In the genomic region with DNA sequence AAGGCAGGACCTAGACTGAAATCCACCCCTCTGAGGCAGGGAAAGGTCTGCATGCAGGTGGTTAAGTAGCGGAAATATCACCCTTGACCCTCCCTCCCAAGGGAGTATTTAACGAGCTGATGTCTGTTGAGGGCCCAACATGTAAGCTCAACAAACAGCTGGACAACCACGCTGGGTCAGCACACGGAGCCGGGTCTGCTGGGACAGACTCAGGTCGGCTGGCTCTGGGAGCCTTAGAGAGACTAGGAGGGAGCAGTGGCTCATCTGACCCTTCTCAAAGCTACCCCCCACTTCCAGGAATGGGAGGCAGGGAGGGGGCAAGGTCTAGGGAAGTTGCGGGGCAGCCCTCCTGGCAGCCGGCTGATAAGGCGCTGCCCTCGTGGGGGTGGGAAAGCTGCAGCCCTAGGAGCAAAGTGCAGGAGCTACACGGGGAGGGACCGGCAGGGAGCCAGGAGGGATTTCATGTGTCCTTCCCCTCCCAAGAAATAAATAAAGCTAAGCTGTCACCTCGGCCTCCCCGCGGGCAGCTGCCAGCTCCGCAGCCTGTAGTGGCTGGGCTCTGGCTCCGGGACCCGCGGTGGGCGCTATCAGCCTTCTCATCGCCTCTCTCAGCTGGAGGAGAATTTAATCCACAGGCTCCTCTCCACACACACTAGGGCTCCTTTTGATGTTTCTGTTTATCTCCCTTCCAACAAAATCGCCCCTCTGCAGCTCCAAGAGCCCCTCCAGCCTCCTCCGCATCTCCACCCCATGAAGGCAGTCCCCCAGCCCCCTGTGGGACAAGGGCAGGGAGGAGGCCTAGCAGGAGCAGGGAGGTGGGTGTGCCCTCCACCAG, we compare ENCODE assay signal across 13 cellular contexts.
DNase-seq lines count a peak whose midpoint lies in the region; ATAC-seq, FAIRE-seq and TF ChIP-seq lines count a peak whose summit lies in the region.
"Had no signal": no experiment of that assay in that cellular context is flagged by ENCODE, and none has a peak within 500 bp of the region (broad histone marks: within the 10 kb centered on the region; RNA-seq: fewer than 3 reads in every experiment).

No MANE protein-coding gene starts in this region.

- peak overlapping the region; percentile 66 for H3K18ac ChIP-seq in H1 (ENCODE audit: extremely low read depth, low read length)

- no peak overlapping the region for H3K4ac ChIP-seq in H1 (replicated peaks; ENCODE audit: insufficient read length, low read depth, low read length)

- TF ChIP-seq CTCF in DOHH2 (IDR thresholded peaks at IDR 0.05; ENCODE audit: low read depth, low read length, poor library complexity, severe bottlenecking) (no peak), H1 (IDR thresholded peaks at IDR 0.05; ENCODE audit: control extremely low read depth in 1 of 3, insufficient read depth in 1 of 3, low read depth in 1 of 3, low read length in 3 of 3) (no peak), osteoblast (IDR thresholded peaks at IDR 0.05; ENCODE audit: extremely low read depth, low read depth, low read length) (no peak)

- H2BK5ac ChIP-seq in H1 (ENCODE audit: low read depth, low read length): no peak overlapping the region

- H3K36me3 ChIP-seq in DOHH2 (ENCODE audit: control insufficient read depth, low read length): no peaks in the 10 kb centered on the region
- H3K36me3 ChIP-seq in H1 (ENCODE audit: control insufficient read depth in 2 of 4, insufficient read depth in 4 of 4, low read length in 3 of 4): no peaks in the 10 kb centered on the region
- H3K36me3 ChIP-seq in osteoblast (ENCODE audit: insufficient read depth, low read length): no peaks in the 10 kb centered on the region
- H3K36me3 ChIP-seq: tibial nerve had no signal

- FAIRE-seq in H1 (lab: Jason Lieb, UNC): no peak
- FAIRE-seq: colon had no signal

- H3K27me3 ChIP-seq in DOHH2 (ENCODE audit: control insufficient read depth, low read length) (peaks cover 2% of the 10 kb centered on the region; the same call in 1 of the 2 replicates), H1 (replicated peaks in 1 of 4; ENCODE audit: control insufficient read depth in 3 of 4, extremely low read depth in 1 of 4, insufficient read depth in 3 of 4, low read length in 3 of 4) (peaks cover 0 to 16% (median 9%) of the 10 kb centered on the region in 4 experiments; a peak in 5 of 7 replicates), osteoblast (ENCODE audit: insufficient read depth, low read length) (peaks cover 37% of the 10 kb centered on the region)
- H3K27me3 ChIP-seq: tibial nerve had no signal

- ATAC-seq in GM18519 (IDR thresholded peaks at IDR 0.05; ENCODE audit: low FRiP score, unreplicated experiment): no peak
- ATAC-seq: HCT116 had no signal

- CTCF ChIA-PET in H1 (lab: Charles Lee; ENCODE audit: partially characterized antibody): interaction anchor here (0.7 to 10.0 kb wide), 20 partner anchors 9 to 434 kb away, joined by 3 to 62 read pairs (median 6); a partner anchor contains a TSS

- H3K79me2 ChIP-seq in DOHH2 (ENCODE audit: control insufficient read depth, low read length): no peaks in the 10 kb centered on the region
- H3K79me2 ChIP-seq in H1 (ENCODE audit: control insufficient read depth in 1 of 2, insufficient read depth in 2 of 2, low read length in 2 of 2): no peaks in the 10 kb centered on the region
- H3K79me2 ChIP-seq in osteoblast (ENCODE audit: insufficient read depth, low read length): no peaks in the 10 kb centered on the region

- POLR2A ChIA-PET in H1 (lab: Charles Lee; ENCODE audit: partially characterized antibody): interaction anchor here (1.1 kb wide), 1 partner anchor 22 kb away, joined by 3 read pairs; no protein-coding TSS in a partner anchor

- H3K23ac ChIP-seq in H1 (ENCODE audit: insufficient read length): no peak overlapping the region

- H3K79me1 ChIP-seq in H1 (ENCODE audit: low read depth, low read length): no peaks in the 10 kb centered on the region

- H2BK12ac ChIP-seq in H1 (ENCODE audit: low read depth, low read length): peak overlapping the region; percentile 81; the same call in 1 of the 2 replicates

- H3K4me3 ChIP-seq in DOHH2 (ENCODE audit: low read length): no peak overlapping the region
- no peak overlapping the region for H3K4me3 ChIP-seq in H1 (ENCODE audit: extremely low read depth in 1 of 4, insufficient read depth in 2 of 4, low read depth in 3 of 4, low read length in 4 of 4)
- no peak overlapping the region for H3K4me3 ChIP-seq in osteoblast (ENCODE audit: insufficient read depth, low read length)
- H3K4me3 ChIP-seq: tibial nerve had no signal

- H2BK20ac ChIP-seq in H1 (ENCODE audit: low read length): peak overlapping the region; percentile 98

- no peak for TF ChIP-seq EP300 in H1 (IDR thresholded peaks at IDR 0.05; ENCODE audit: borderline replicate concordance in 1 of 2, low read depth in 2 of 2, low read length in 2 of 2)

- H3K27ac ChIP-seq in DOHH2 (ENCODE audit: low read depth, low read length): no peak overlapping the region
- no peak overlapping the region for H3K27ac ChIP-seq in H1 (ENCODE audit: low read depth, low read length)
- no peak overlapping the region for H3K27ac ChIP-seq in osteoblast (ENCODE audit: low read depth, low read length)

- H3K9me2 ChIP-seq in DOHH2 (replicated peaks; ENCODE audit: control insufficient read depth, low read length): no peaks in the 10 kb centered on the region
- H3K9me2 ChIP-seq: SK-N-SH had no signal

- H3K9ac ChIP-seq in H1 (replicated peaks in 1 of 4; ENCODE audit: extremely low read depth in 1 of 4, low read depth in 3 of 4, low read length in 3 of 4): no peak overlapping the region
- H3K9ac ChIP-seq: SK-N-SH had no signal

- H3K56ac ChIP-seq in H1 (replicated peaks; ENCODE audit: insufficient read length, low read depth, low read length): no peak overlapping the region

- no peak for TF ChIP-seq RAD21 in H1 (IDR thresholded peaks at IDR 0.05 in 1 of 2, conservative IDR thresholded peaks at IDR 0.05 in 1 of 2; ENCODE audit: low read depth in 2 of 2, low read length in 2 of 2)

- no peak overlapping the region for H4K8ac ChIP-seq in H1 (ENCODE audit: extremely low read depth, insufficient read depth, low read length)

- no peaks in the 10 kb centered on the region; the same call in 1 of the 2 replicates for H3K23me2 ChIP-seq in H1 (ENCODE audit: low read depth, low read length)

- H2BK15ac ChIP-seq in H1 (ENCODE audit: low read length): peak overlapping the region; percentile 97; the same call in 1 of the 2 replicates

- DNase-seq in NCI-H526 (lab: John Stamatoyannopoulos, UW) (peak; percentile 36 to 66), H1 (ENCODE audit: low read depth in 1 of 2, low spot score in 2 of 2) (no peak), osteoblast (ENCODE audit: insufficient read length, low spot score, missing footprints) (peak; percentile 77), T1000 (lab: John Stamatoyannopoulos, UW) (no peak), NOMO-1 treated with dmso at 0.1 percent for 144 hours (lab: John Stamatoyannopoulos, UW; ENCODE audit: unreplicated experiment) (no peak), NCI-H2171 (lab: John Stamatoyannopoulos, UW) (no peak)
- DNase-seq: left ventricle myocardium superior, SK-N-SH had no signal

- H3K4me2 ChIP-seq in DOHH2 (ENCODE audit: low read length) (peak overlapping the region; percentile 34), H1 (ENCODE audit: insufficient read depth in 1 of 2, low read depth in 2 of 2, low read length in 2 of 2) (no peak overlapping the region), osteoblast (ENCODE audit: insufficient read depth, low read length) (no peak overlapping the region)
- H3K4me2 ChIP-seq: SK-N-SH had no signal

- H2AFZ ChIP-seq in H1 (ENCODE audit: low read length) (no peak overlapping the region), osteoblast (ENCODE audit: low read length) (no peak overlapping the region)

- H3F3A ChIP-seq in DOHH2 (ENCODE audit: control insufficient read depth, insufficient read depth): no peaks in the 10 kb centered on the region

- TF ChIP-seq POLR2A in H1 (IDR thresholded peaks at IDR 0.05; ENCODE audit: control extremely low read depth in 1 of 2, low read depth in 2 of 2, low read length in 2 of 2): no peak

- H2AK5ac ChIP-seq in H1 (ENCODE audit: low read depth, low read length): no peak overlapping the region

- H2BK120ac ChIP-seq in H1 (replicated peaks; ENCODE audit: low read depth, low read length): no peak overlapping the region

- H3K4me1 ChIP-seq in DOHH2 (ENCODE audit: control insufficient read depth, low read length): peaks cover 16% of the 10 kb centered on the region
- peaks cover under 1 to 38% (median 29%) of the 10 kb centered on the region in 4 experiments for H3K4me1 ChIP-seq in H1 (replicated peaks in 1 of 4; ENCODE audit: control insufficient read depth in 3 of 4, insufficient read depth in 4 of 4, low read length in 3 of 4)
- H3K4me1 ChIP-seq in osteoblast (ENCODE audit: insufficient read depth, low read length): no peaks in the 10 kb centered on the region

- no peak overlapping the region for H3K14ac ChIP-seq in H1 (ENCODE audit: insufficient read length)

- H3K9me3 ChIP-seq in DOHH2 (ENCODE audit: control insufficient read depth, insufficient read depth, low read length) (no peaks in the 10 kb centered on the region), H1 (ENCODE audit: insufficient read depth in 2 of 2, low read depth in 1 of 2, low read length in 1 of 2) (no peaks in the 10 kb centered on the region), osteoblast (ENCODE audit: low read depth, low read length) (no peaks in the 10 kb centered on the region)
- H3K9me3 ChIP-seq: SK-N-SH, tibial nerve had no signal

- no peaks in the 10 kb centered on the region for H4K20me1 ChIP-seq in DOHH2 (ENCODE audit: control insufficient read depth, insufficient read depth, low read depth, low read length)
- H4K20me1 ChIP-seq in H1 (replicated peaks in 1 of 2; ENCODE audit: control insufficient read depth in 1 of 2, insufficient read depth in 2 of 2, low read length in 2 of 2): no peaks in the 10 kb centered on the region
- H4K20me1 ChIP-seq in osteoblast (ENCODE audit: insufficient read depth, low read length): no peaks in the 10 kb centered on the region

- H4K5ac ChIP-seq in H1 (ENCODE audit: insufficient read length, low read depth, low read length): no peak overlapping the region

- WGBS in H1 (ENCODE audit: extremely low coverage in 1 of 2, insufficient coverage in 1 of 2, insufficient read length in 1 of 2, insufficient replicate concordance in 2 of 2, low coverage in 1 of 2, low lambda C conversion rate in 2 of 2, missing lambda C conversion rate in 1 of 2), 2 experiments: 85% methylated on average over 22 of the region's 23 CpGs; no CpG with 5 or more reads in 1 of the 2 experiments

- peak overlapping the region; percentile 41 for H4K91ac ChIP-seq in H1 (replicated peaks; ENCODE audit: insufficient read length, low read length)

TF ChIP-seq in H1, 55 proteins besides CTCF, POLR2A, EP300 and RAD21 (continues in another document):
- TF ChIP-seq CTBP2 (IDR thresholded peaks at IDR 0.05; ENCODE audit: borderline replicate concordance, insufficient read depth, insufficient read length, low read length) (no peak), CEBPB (IDR thresholded peaks at IDR 0.05; ENCODE audit: low read depth, low read length) (no peak)
- TF ChIP-seq, protein P1, sequence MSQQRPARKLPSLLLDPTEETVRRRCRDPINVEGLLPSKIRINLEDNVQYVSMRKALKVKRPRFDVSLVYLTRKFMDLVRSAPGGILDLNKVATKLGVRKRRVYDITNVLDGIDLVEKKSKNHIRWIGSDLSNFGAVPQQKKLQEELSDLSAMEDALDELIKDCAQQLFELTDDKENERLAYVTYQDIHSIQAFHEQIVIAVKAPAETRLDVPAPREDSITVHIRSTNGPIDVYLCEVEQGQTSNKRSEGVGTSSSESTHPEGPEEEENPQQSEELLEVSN (IDR thresholded peaks at IDR 0.05): no peak

Comparison
In these comparisons a context has a peak if more than half of its experiments do, and no peak if none do; other contexts are left out.
1. DNase-seq: peak in NCI-H526 (2 of 2) and osteoblast (single experiment); none in H1 (0 of 2), T1000 (single experiment), NOMO-1 treated with dmso at 0.1 percent for 144 hours (single experiment) and NCI-H2171 (single experiment).